1 cellular context compared by ENCODE assay signal in the genomic region with DNA sequence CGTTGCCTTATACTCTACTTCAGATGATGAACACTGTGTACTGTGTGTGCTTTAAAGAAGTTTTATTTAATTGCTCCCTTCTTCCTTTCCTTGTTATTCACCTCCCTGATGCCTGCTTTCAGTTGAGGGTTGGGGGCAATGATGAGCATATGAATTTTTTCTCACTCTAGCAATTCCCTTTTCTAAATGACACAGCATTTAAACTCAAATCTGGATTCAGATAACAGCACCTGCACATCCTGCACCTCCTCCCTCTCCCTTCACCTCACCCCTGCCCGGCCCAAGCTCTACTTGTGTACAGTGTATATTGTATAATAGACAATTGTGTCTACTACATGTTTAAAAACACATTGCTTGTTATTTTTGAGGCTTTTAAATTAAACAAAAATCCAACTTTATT.
TF ChIP-seq lines count a peak whose summit lies in the region.

No MANE protein-coding gene starts in this region.

TF ChIP-seq in K562, 482 proteins besides CTCF, POLR2A, EP300 and RAD21 (continues in another document):
- TF ChIP-seq ZNF695 (CRISPR knock-in tag; IDR thresholded peaks at IDR 0.05), result no peak
- no peak for TF ChIP-seq L3MBTL2 (IDR thresholded peaks at IDR 0.05)
- TF ChIP-seq KLF10 (CRISPR knock-in tag; IDR thresholded peaks at IDR 0.05), result no peak
- no peak for TF ChIP-seq TAL1 (IDR thresholded peaks at IDR 0.05)
- peak; percentile 62; the same call in 1 of the 2 replicates for TF ChIP-seq ARID1B (IDR thresholded peaks at IDR 0.05)
- no peak for TF ChIP-seq MTF1 (CRISPR knock-in tag; IDR thresholded peaks at IDR 0.05; ENCODE audit: borderline replicate concordance)
- no peak for TF ChIP-seq TAF9B (IDR thresholded peaks at IDR 0.05; ENCODE audit: partially characterized antibody)
- TF ChIP-seq FOXA1 (IDR thresholded peaks at IDR 0.05; ENCODE audit: borderline replicate concordance), result no peak
- TF ChIP-seq, protein P1, sequence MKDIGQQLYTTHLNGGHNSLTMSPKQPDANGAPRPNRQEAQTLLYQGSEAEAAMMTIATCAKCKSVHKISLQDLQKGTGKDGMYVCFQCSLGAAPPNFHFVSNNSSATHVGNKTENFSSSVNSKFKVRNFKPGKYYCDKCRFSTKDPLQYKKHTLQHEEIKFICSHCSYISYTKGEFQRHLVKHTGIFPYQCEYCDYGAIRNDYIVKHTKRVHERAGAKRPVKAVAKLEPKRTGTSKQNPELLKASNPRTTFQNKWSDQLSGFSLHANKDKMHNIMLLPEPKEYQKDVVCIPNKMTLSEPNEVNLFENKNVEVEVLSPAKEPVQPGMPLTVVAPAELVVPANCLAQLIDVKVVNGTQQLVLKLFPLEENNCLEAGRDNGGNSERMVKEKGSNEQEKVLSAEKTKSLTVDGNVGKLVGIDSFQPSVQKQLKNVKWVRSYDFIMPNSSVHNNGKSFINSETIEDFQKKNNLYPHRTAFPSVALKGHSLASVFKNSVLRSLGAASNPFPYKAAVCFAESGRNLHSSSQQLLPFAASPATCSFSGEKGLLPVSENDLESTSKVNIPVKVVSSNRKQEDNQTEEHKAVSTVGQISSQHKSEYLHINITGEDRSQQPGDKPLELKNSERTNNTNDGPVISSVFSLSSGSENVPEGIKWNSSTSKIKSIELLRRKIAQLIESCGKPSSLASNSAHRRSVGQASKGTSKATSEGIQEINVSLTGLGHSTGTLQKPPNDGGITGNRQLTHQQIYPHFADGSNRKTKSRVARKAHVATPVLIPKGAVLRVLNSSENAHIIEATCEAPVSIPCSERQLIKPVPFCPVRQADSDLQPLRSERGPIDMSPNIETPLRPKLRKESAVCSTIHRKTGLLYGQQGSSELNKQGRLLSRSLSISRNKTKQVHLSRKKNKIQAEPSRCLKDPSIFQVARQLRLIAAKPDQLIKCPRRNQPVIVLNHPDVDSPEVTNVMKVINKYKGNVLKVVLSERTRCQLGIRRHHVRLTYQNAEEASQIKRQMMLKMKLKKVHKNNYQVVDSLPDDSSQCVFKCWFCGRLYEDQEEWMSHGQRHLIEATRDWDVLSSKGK (CRISPR knock-in tag; IDR thresholded peaks at IDR 0.05), result no peak
- no peak for TF ChIP-seq RFX7 (CRISPR knock-in tag; IDR thresholded peaks at IDR 0.05)
- TF ChIP-seq CSDE1 (IDR thresholded peaks at IDR 0.05), result no peak
- TF ChIP-seq MAFK (IDR thresholded peaks at IDR 0.05; ENCODE audit: low read length), result peak; percentile 51; the same call in 1 of the 2 replicates
- no peak for TF ChIP-seq ZNF3 (CRISPR knock-in tag; IDR thresholded peaks at IDR 0.05)
- peak; percentile 80 for TF ChIP-seq MAFG (tag; conservative IDR thresholded peaks at IDR 0.05)
- no peak for TF ChIP-seq PTRF (tag; IDR thresholded peaks at IDR 0.05)
- TF ChIP-seq NFE2L1 (tag; IDR thresholded peaks at IDR 0.05; ENCODE audit: borderline replicate concordance, low read depth), result peak; percentile 76
- TF ChIP-seq FOXJ2 (tag; IDR thresholded peaks at IDR 0.05), result no peak
- no peak for TF ChIP-seq NFYB (IDR thresholded peaks at IDR 0.05; ENCODE audit: extremely low read depth, insufficient read length)
- TF ChIP-seq NFE2 (IDR thresholded peaks at IDR 0.05; ENCODE audit: low read depth), result peak; percentile 95
- TF ChIP-seq, protein P2, sequence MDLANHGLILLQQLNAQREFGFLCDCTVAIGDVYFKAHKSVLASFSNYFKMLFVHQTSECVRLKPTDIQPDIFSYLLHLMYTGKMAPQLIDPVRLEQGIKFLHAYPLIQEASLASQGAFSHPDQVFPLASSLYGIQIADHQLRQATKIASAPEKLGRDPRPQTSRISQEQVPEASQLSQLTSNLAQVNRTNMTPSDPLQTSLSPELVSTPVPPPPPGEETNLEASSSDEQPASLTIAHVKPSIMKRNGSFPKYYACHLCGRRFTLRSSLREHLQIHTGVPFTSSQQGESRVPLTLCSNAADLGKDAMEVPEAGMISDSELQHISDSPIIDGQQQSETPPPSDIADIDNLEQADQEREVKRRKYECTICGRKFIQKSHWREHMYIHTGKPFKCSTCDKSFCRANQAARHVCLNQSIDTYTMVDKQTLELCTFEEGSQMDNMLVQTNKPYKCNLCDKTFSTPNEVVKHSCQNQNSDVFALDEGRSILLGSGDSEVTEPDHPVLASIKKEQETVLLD (IDR thresholded peaks at IDR 0.05), result no peak
- TF ChIP-seq HDAC2 (IDR thresholded peaks at IDR 0.05), result no peak
- no peak for TF ChIP-seq NONO (IDR thresholded peaks at IDR 0.05; ENCODE audit: low read depth in 2 of 2, low read length in 1 of 2)
- TF ChIP-seq YY1 (IDR thresholded peaks at IDR 0.05; ENCODE audit: borderline replicate concordance in 1 of 3, control insufficient read depth in 1 of 3, extremely low read depth in 1 of 3, insufficient read depth in 3 of 3, insufficient read length in 1 of 3, insufficient replicate concordance in 2 of 3, low read depth in 1 of 3, low read length in 2 of 3), result no peak
- TF ChIP-seq, protein P3, sequence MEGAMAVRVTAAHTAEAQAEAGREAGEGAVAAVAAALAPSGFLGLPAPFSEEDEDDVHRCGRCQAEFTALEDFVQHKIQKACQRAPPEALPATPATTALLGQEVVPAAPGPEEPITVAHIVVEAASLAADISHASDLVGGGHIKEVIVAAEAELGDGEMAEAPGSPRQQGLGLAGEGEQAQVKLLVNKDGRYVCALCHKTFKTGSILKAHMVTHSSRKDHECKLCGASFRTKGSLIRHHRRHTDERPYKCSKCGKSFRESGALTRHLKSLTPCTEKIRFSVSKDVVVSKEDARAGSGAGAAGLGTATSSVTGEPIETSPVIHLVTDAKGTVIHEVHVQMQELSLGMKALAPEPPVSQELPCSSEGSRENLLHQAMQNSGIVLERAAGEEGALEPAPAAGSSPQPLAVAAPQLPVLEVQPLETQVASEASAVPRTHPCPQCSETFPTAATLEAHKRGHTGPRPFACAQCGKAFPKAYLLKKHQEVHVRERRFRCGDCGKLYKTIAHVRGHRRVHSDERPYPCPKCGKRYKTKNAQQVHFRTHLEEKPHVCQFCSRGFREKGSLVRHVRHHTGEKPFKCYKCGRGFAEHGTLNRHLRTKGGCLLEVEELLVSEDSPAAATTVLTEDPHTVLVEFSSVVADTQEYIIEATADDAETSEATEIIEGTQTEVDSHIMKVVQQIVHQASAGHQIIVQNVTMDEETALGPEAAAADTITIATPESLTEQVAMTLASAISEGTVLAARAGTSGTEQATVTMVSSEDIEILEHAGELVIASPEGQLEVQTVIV (CRISPR knock-in tag; IDR thresholded peaks at IDR 0.05; ENCODE audit: borderline replicate concordance), result no peak
- peak; percentile 82 for TF ChIP-seq C11orf30 (IDR thresholded peaks at IDR 0.05; ENCODE audit: low read depth)
- TF ChIP-seq ZBED1 (IDR thresholded peaks at IDR 0.05), result no peak
- no peak for TF ChIP-seq STAT5A (IDR thresholded peaks at IDR 0.05; ENCODE audit: borderline replicate concordance, low read length)
- TF ChIP-seq SMARCE1 (IDR thresholded peaks at IDR 0.05), result peak; percentile 66; the same call in 1 of the 2 replicates
- TF ChIP-seq NCOR1 (IDR thresholded peaks at IDR 0.05), result peak; percentile 16; the same call in 1 of the 2 replicates
- TF ChIP-seq, protein P4, sequence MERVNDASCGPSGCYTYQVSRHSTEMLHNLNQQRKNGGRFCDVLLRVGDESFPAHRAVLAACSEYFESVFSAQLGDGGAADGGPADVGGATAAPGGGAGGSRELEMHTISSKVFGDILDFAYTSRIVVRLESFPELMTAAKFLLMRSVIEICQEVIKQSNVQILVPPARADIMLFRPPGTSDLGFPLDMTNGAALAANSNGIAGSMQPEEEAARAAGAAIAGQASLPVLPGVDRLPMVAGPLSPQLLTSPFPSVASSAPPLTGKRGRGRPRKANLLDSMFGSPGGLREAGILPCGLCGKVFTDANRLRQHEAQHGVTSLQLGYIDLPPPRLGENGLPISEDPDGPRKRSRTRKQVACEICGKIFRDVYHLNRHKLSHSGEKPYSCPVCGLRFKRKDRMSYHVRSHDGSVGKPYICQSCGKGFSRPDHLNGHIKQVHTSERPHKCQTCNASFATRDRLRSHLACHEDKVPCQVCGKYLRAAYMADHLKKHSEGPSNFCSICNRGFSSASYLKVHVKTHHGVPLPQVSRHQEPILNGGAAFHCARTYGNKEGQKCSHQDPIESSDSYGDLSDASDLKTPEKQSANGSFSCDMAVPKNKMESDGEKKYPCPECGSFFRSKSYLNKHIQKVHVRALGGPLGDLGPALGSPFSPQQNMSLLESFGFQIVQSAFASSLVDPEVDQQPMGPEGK (CRISPR knock-in tag; IDR thresholded peaks at IDR 0.05; ENCODE audit: borderline replicate concordance), result no peak
- TF ChIP-seq ZEB2 (IDR thresholded peaks at IDR 0.05), result 0 out of 2 replicates have a peak, but pooled peaks have one; percentile 58
- TF ChIP-seq, protein P5, sequence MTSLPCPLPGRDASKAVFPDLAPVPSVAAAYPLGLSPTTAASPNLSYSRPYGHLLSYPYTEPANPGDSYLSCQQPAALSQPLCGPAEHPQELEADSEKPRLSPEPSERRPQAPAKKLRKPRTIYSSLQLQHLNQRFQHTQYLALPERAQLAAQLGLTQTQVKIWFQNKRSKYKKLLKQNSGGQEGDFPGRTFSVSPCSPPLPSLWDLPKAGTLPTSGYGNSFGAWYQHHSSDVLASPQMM (CRISPR knock-in tag; IDR thresholded peaks at IDR 0.05), result no peak
- TF ChIP-seq PYGO2 (tag; IDR thresholded peaks at IDR 0.05), result no peak
- TF ChIP-seq RCOR1 (IDR thresholded peaks at IDR 0.05; ENCODE audit: borderline replicate concordance in 1 of 2, low read depth in 2 of 2, low read length in 2 of 2), result peak in 1 of 2 experiments; percentile 94; a peak in 2 of 4 replicates
- TF ChIP-seq SPI1 (IDR thresholded peaks at IDR 0.05; ENCODE audit: borderline replicate concordance, low read depth, low read length), result peak; percentile 88
- TF ChIP-seq, protein P6, sequence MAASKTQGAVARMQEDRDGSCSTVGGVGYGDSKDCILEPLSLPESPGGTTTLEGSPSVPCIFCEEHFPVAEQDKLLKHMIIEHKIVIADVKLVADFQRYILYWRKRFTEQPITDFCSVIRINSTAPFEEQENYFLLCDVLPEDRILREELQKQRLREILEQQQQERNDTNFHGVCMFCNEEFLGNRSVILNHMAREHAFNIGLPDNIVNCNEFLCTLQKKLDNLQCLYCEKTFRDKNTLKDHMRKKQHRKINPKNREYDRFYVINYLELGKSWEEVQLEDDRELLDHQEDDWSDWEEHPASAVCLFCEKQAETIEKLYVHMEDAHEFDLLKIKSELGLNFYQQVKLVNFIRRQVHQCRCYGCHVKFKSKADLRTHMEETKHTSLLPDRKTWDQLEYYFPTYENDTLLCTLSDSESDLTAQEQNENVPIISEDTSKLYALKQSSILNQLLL (CRISPR knock-in tag; IDR thresholded peaks at IDR 0.05; ENCODE audit: borderline replicate concordance), result no peak
- no peak for TF ChIP-seq FOXJ3 (CRISPR knock-in tag; IDR thresholded peaks at IDR 0.05)
- 0 out of 2 replicates have a peak, but pooled peaks have one; percentile 19 for TF ChIP-seq TEAD4 (IDR thresholded peaks at IDR 0.05; ENCODE audit: low read length)
- no peak for TF ChIP-seq TEAD4 (CRISPR knock-in tag; IDR thresholded peaks at IDR 0.05; ENCODE audit: borderline replicate concordance)
- TF ChIP-seq CHD4 (IDR thresholded peaks at IDR 0.05; ENCODE audit: insufficient read depth, insufficient replicate concordance, low read depth, low read length, poor library complexity, severe bottlenecking), result no peak
- TF ChIP-seq NFRKB (IDR thresholded peaks at IDR 0.05; ENCODE audit: low read depth), result no peak
- TF ChIP-seq, protein P7, sequence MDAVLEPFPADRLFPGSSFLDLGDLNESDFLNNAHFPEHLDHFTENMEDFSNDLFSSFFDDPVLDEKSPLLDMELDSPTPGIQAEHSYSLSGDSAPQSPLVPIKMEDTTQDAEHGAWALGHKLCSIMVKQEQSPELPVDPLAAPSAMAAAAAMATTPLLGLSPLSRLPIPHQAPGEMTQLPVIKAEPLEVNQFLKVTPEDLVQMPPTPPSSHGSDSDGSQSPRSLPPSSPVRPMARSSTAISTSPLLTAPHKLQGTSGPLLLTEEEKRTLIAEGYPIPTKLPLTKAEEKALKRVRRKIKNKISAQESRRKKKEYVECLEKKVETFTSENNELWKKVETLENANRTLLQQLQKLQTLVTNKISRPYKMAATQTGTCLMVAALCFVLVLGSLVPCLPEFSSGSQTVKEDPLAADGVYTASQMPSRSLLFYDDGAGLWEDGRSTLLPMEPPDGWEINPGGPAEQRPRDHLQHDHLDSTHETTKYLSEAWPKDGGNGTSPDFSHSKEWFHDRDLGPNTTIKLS (IDR thresholded peaks at IDR 0.05; ENCODE audit: borderline replicate concordance, low read depth), result no peak
- no peak for TF ChIP-seq ZNF324 (CRISPR knock-in tag; IDR thresholded peaks at IDR 0.05)
- TF ChIP-seq, protein P8, sequence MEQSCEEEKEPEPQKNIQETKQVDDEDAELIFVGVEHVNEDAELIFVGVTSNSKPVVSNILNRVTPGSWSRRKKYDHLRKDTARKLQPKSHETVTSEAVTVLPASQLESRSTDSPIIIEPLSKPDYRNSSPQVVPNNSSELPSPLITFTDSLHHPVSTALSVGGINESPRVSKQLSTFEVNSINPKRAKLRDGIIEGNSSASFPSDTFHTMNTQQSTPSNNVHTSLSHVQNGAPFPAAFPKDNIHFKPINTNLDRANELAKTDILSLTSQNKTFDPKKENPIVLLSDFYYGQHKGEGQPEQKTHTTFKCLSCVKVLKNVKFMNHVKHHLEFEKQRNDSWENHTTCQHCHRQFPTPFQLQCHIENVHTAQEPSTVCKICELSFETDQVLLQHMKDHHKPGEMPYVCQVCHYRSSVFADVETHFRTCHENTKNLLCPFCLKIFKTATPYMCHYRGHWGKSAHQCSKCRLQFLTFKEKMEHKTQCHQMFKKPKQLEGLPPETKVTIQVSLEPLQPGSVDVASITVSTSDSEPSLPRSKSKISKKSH (CRISPR knock-in tag; IDR thresholded peaks at IDR 0.05), result no peak
- peak; percentile 60 to 62 for TF ChIP-seq KDM1A (IDR thresholded peaks at IDR 0.05)
- TF ChIP-seq NCOA4 (IDR thresholded peaks at IDR 0.05; ENCODE audit: partially characterized antibody), result no peak
- TF ChIP-seq, protein P9, sequence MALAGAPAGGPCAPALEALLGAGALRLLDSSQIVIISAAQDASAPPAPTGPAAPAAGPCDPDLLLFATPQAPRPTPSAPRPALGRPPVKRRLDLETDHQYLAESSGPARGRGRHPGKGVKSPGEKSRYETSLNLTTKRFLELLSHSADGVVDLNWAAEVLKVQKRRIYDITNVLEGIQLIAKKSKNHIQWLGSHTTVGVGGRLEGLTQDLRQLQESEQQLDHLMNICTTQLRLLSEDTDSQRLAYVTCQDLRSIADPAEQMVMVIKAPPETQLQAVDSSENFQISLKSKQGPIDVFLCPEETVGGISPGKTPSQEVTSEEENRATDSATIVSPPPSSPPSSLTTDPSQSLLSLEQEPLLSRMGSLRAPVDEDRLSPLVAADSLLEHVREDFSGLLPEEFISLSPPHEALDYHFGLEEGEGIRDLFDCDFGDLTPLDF (CRISPR knock-in tag; IDR thresholded peaks at IDR 0.05), result no peak
- TF ChIP-seq, protein P10, sequence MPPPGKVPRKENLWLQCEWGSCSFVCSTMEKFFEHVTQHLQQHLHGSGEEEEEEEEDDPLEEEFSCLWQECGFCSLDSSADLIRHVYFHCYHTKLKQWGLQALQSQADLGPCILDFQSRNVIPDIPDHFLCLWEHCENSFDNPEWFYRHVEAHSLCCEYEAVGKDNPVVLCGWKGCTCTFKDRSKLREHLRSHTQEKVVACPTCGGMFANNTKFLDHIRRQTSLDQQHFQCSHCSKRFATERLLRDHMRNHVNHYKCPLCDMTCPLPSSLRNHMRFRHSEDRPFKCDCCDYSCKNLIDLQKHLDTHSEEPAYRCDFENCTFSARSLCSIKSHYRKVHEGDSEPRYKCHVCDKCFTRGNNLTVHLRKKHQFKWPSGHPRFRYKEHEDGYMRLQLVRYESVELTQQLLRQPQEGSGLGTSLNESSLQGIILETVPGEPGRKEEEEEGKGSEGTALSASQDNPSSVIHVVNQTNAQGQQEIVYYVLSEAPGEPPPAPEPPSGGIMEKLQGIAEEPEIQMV (tag; conservative IDR thresholded peaks at IDR 0.05; ENCODE audit: low read depth), result no peak
- TF ChIP-seq TFAM (CRISPR knock-in tag; conservative IDR thresholded peaks at IDR 0.05), result no peak
- no peak for TF ChIP-seq CREBBP (IDR thresholded peaks at IDR 0.05; ENCODE audit: low read depth, low read length)
- TF ChIP-seq HDGF (IDR thresholded peaks at IDR 0.05), result no peak
- TF ChIP-seq CBFA2T3 (IDR thresholded peaks at IDR 0.05), result peak; percentile 25; the same call in 1 of the 2 replicates
